ENCODE assay signal across 8 cellular contexts in genomic region chr1:169586067-169586394, GRCh38. TPM values are rescaled to one million over a fixed set of nuclear protein-coding genes. Genes with fewer than 3 reads are reported as not detected.
DNase-seq lines count a peak whose midpoint lies in the region; ATAC-seq, FAIRE-seq and TF ChIP-seq lines count a peak whose summit lies in the region.

No MANE protein-coding gene starts in this region.

- ATAC-seq in GM18909 (IDR thresholded peaks at IDR 0.05; ENCODE audit: poor library complexity, unreplicated experiment) = peak; percentile 25
- peak; percentile 14 for ATAC-seq in HG03064 (IDR thresholded peaks at IDR 0.05; ENCODE audit: low read depth, unreplicated experiment)
- ATAC-seq in GM21381 (IDR thresholded peaks at IDR 0.05; ENCODE audit: unreplicated experiment) = no peak
- ATAC-seq in omental fat pad (ENCODE audit: low FRiP score) = no peak

- no peak overlapping the region for H3K4me3 Mint-ChIP-seq in astrocyte (ENCODE audit: unreplicated experiment)
- no peak overlapping the region for H3K4me3 Mint-ChIP-seq in neural progenitor cell

- H3K9ac ChIP-seq in astrocyte (ENCODE audit: low read length) = no peak overlapping the region
- H3K9ac ChIP-seq in neural progenitor cell = no peak overlapping the region

- FAIRE-seq in astrocyte (lab: Jason Lieb, UNC) = no peak

- H3K27ac Mint-ChIP-seq in astrocyte (ENCODE audit: unreplicated experiment) (no peak overlapping the region), neural progenitor cell (no peak overlapping the region)

- H3K27me3 Mint-ChIP-seq in astrocyte (ENCODE audit: low read depth, unreplicated experiment) (peaks cover 4% of the 10 kb centered on the region), neural progenitor cell (ENCODE audit: insufficient read depth, low read depth) (peaks cover 12% of the 10 kb centered on the region)

- peak overlapping the region; percentile 44 for H2AFZ ChIP-seq in astrocyte (ENCODE audit: low read depth, low read length)
- H2AFZ ChIP-seq in neural progenitor cell (replicated peaks) = peak overlapping the region; percentile 69

- no peak for DNase-seq in astrocyte (ENCODE audit: low read depth)
- no peak for DNase-seq in neural progenitor cell (ENCODE audit: low spot score)
- no peak for DNase-seq in omental fat pad (ENCODE audit: low spot score)
- no peak for DNase-seq in GF-D8 (lab: John Stamatoyannopoulos, UW)
- DNase-seq in NCI-H1694 treated with DMSO at 0.1 percent for 48 hours (lab: John Stamatoyannopoulos, UW) = no peak

- peak overlapping the region; percentile 32 for H3K4me2 ChIP-seq in astrocyte (ENCODE audit: low read length)
- H3K4me2 ChIP-seq in neural progenitor cell = peak overlapping the region; percentile 60

- no peaks in the 10 kb centered on the region for H3K4me1 ChIP-seq in astrocyte (ENCODE audit: insufficient read depth, low read length)
- no peaks in the 10 kb centered on the region for H3K4me1 ChIP-seq in neural progenitor cell

- no peaks in the 10 kb centered on the region for H3K9me3 Mint-ChIP-seq in astrocyte (ENCODE audit: unreplicated experiment)
- no peaks in the 10 kb centered on the region for H3K9me3 Mint-ChIP-seq in neural progenitor cell

- H3K9me3 ChIP-seq in astrocyte (ENCODE audit: insufficient read depth, low read depth, low read length) (no peaks in the 10 kb centered on the region), neural progenitor cell (ENCODE audit: low read depth) (no peaks in the 10 kb centered on the region)

- H3K27ac ChIP-seq in astrocyte (ENCODE audit: low read depth, low read length) = no peak overlapping the region
- no peak overlapping the region for H3K27ac ChIP-seq in neural progenitor cell

- H3K79me2 ChIP-seq in astrocyte (ENCODE audit: insufficient read depth, low read length) = no peaks in the 10 kb centered on the region
- no peaks in the 10 kb centered on the region for H3K79me2 ChIP-seq in neural progenitor cell (ENCODE audit: low read depth)

- TF ChIP-seq CTCF in astrocyte (IDR thresholded peaks at IDR 0.05; ENCODE audit: insufficient read depth, low read depth, low read length) = no peak
- no peak for TF ChIP-seq CTCF in neural progenitor cell (IDR thresholded peaks at IDR 0.05)
- TF ChIP-seq CTCF in omental fat pad (IDR thresholded peaks at IDR 0.05) = no peak

- H3K27me3 ChIP-seq in astrocyte (ENCODE audit: insufficient read depth, low read length) (peaks cover 9% of the 10 kb centered on the region), neural progenitor cell (peaks cover 24% of the 10 kb centered on the region)

- H3F3A ChIP-seq in neural progenitor cell (ENCODE audit: low read depth) = no peaks in the 10 kb centered on the region

- H3K4me1 Mint-ChIP-seq in astrocyte (ENCODE audit: low read depth, unreplicated experiment) = peaks cover 4% of the 10 kb centered on the region
- peaks cover 4% of the 10 kb centered on the region for H3K4me1 Mint-ChIP-seq in neural progenitor cell

- no peaks in the 10 kb centered on the region for H4K20me1 ChIP-seq in astrocyte (ENCODE audit: insufficient read depth, low read length)
- no peaks in the 10 kb centered on the region for H4K20me1 ChIP-seq in neural progenitor cell (ENCODE audit: low read depth)

- H3K36me3 ChIP-seq in astrocyte (ENCODE audit: insufficient read depth, low read length) = no peaks in the 10 kb centered on the region
- H3K36me3 ChIP-seq in neural progenitor cell = no peaks in the 10 kb centered on the region

- H3K36me3 Mint-ChIP-seq in astrocyte (ENCODE audit: low read depth, unreplicated experiment) (no peaks in the 10 kb centered on the region), neural progenitor cell (no peaks in the 10 kb centered on the region)

- H3K4me3 ChIP-seq in astrocyte (ENCODE audit: insufficient read depth, low read depth, low read length) (no peak overlapping the region), neural progenitor cell (peak overlapping the region; percentile 18)

RNA-seq across cellular contexts. Expression of gene F5, which starts 0.2 kb away (rescaled TPM):
- total RNA-seq in astrocyte = 0.10 and 0.18 TPM in 2 replicates
- total RNA-seq in neural progenitor cell (ENCODE audit: low replicate concordance) = not detected in 2 replicates
- total RNA-seq in omental fat pad = 1 to 10 TPM; 1.4 to 5.0 (median 3.7) TPM

RNA-seq across cellular contexts. Expression of gene SELP, which starts 43.9 kb away (rescaled TPM):
- total RNA-seq in astrocyte (0.19 TPM in 1 of 2 replicates, not detected in the other), neural progenitor cell (ENCODE audit: low replicate concordance) (not detected in 2 replicates), omental fat pad (10 to 100 TPM in 3 of 4 donors, 1 to 10 TPM in 1; 8.2 to 74.5 (median 27.5) TPM)

Comparison
In these comparisons a context has a peak if more than half of its experiments do, and no peak if none do; other contexts are left out.
1. ATAC-seq: peak in GM18909 (single experiment) and HG03064 (single experiment); none in GM21381 (single experiment) and omental fat pad (single experiment).